Comparison of ENCODE assay signal across 1 cellular context in genomic region chr9:97574101-97574571, GRCh38.
TF ChIP-seq lines count a peak whose summit lies in the region.

No MANE protein-coding gene starts in this region.

TF ChIP-seq in K562, 482 proteins besides CTCF, POLR2A, EP300 and RAD21:
- TF ChIP-seq ZBTB33 (CRISPR knock-in tag; IDR thresholded peaks at IDR 0.05): peak; percentile 55; the same call in 1 of the 2 replicates
- TF ChIP-seq POLR2G (IDR thresholded peaks at IDR 0.05; ENCODE audit: low read depth, low read length): 0 out of 2 replicates have a peak, but pooled peaks have one; percentile 36
